Comparison of ENCODE assay signal across 12 cellular contexts in genomic region chr7:142808461-142808801, GRCh38. TPM values are rescaled to one million over a fixed set of nuclear protein-coding genes. Genes with fewer than 3 reads are reported as not detected.
A peak's percentile ranks its signal among the peaks of the same experiment; 100 is the strongest.
DNase-seq lines count a peak whose midpoint lies in the region; ATAC-seq, FAIRE-seq and TF ChIP-seq lines count a peak whose summit lies in the region.
"Had no signal": no experiment of that assay in that cellular context is flagged by ENCODE, and none has a peak within 500 bp of the region (broad histone marks: within the 10 kb centered on the region; RNA-seq: fewer than 3 reads in every experiment).

No MANE protein-coding gene starts in this region.

- no peaks in the 10 kb centered on the region for H4K20me1 ChIP-seq in HepG2 (ENCODE audit: insufficient read depth, low read length)
- no peaks in the 10 kb centered on the region for H4K20me1 ChIP-seq in hepatocyte (ENCODE audit: insufficient read depth, poor library complexity, severe bottlenecking)

- H3K9me3 ChIP-seq in liver (ENCODE audit: control insufficient read depth in 4 of 4, low read length in 3 of 4): no peaks in the 10 kb centered on the region
- H3K9me3 ChIP-seq in HepG2 (ENCODE audit: low read length): no peaks in the 10 kb centered on the region
- no peaks in the 10 kb centered on the region for H3K9me3 ChIP-seq in right atrium auricular region
- no peaks in the 10 kb centered on the region for H3K9me3 ChIP-seq in hepatocyte (ENCODE audit: low read depth)

- BruUV-seq in HepG2 (replicated peaks; lab: Mats Ljungman, UMichigan): no TSS peak

- DNase-seq in HepG2 (ENCODE audit: low spot score) (no peak), SK-N-DZ (ENCODE audit: low spot score) (no peak), right atrium auricular region (ENCODE audit: low spot score) (no peak), hepatocyte (ENCODE audit: low spot score) (no peak)
- no peak for DNase-seq in stimulated activated CD4-positive, alpha-beta T cell treated with anti-CD3 and anti-CD28 coated beads, Interleukin-1b, Interleukin-23, amount 100 ng/mL, for 48 hours

- H3K4me3 Mint-ChIP-seq in activated T-helper 17 cell treated with anti-CD3 and anti-CD28 coated beads, Interleukin-2, amount 50 U/mL, for 72 hours: peak overlapping the region; percentile 92
- H3K4me3 Mint-ChIP-seq: neural progenitor cell had no signal

- no peaks in the 10 kb centered on the region for H3K27me3 Mint-ChIP-seq in activated T-helper 17 cell treated with anti-CD3 and anti-CD28 coated beads, Interleukin-2, amount 50 U/mL, for 72 hours

- H3K9me2 ChIP-seq in hepatocyte (replicated peaks; ENCODE audit: insufficient read depth): no peaks in the 10 kb centered on the region

- no peaks in the 10 kb centered on the region for H3K4me1 ChIP-seq in liver (ENCODE audit: control insufficient read depth in 4 of 4, insufficient read depth in 4 of 4, low read length in 3 of 4)
- H3K4me1 ChIP-seq in HepG2 (ENCODE audit: insufficient read depth, low read length): no peaks in the 10 kb centered on the region
- no peaks in the 10 kb centered on the region for H3K4me1 ChIP-seq in right atrium auricular region
- no peaks in the 10 kb centered on the region for H3K4me1 ChIP-seq in hepatocyte (ENCODE audit: insufficient read depth)
- H3K4me1 ChIP-seq: neural progenitor cell had no signal

- peak overlapping the region; percentile 98 for H3K27ac Mint-ChIP-seq in activated T-helper 17 cell treated with anti-CD3 and anti-CD28 coated beads, Interleukin-2, amount 50 U/mL, for 72 hours
- H3K27ac Mint-ChIP-seq: neural progenitor cell had no signal

- POLR2A ChIA-PET in HepG2 (lab: Yijun Ruan, JAX): no interaction called here

- H2AFZ ChIP-seq in HepG2 (ENCODE audit: low read length) (no peak overlapping the region), hepatocyte (no peak overlapping the region)
- H2AFZ ChIP-seq: neural progenitor cell had no signal

- ATAC-seq in HepG2 (no peak), HG03097 (IDR thresholded peaks at IDR 0.05; ENCODE audit: low FRiP score, unreplicated experiment) (peak; percentile 19)
- peak; percentile 10 for ATAC-seq in activated T-helper 17 cell treated with anti-CD3 and anti-CD28 coated beads, Interleukin-2, amount 50 U/mL, for 72 hours (replicated peaks)

- no peaks in the 10 kb centered on the region for H3K9me3 Mint-ChIP-seq in activated T-helper 17 cell treated with anti-CD3 and anti-CD28 coated beads, Interleukin-2, amount 50 U/mL, for 72 hours
- H3K9me3 Mint-ChIP-seq: neural progenitor cell had no signal

- H3K4me3 ChIP-seq in liver (ENCODE audit: low read depth in 1 of 3, low read length in 3 of 3): no peak overlapping the region
- no peak overlapping the region for H3K4me3 ChIP-seq in HepG2 (replicated peaks in 1 of 3; ENCODE audit: insufficient read depth in 1 of 3, low read depth in 2 of 3, low read length in 3 of 3)
- H3K4me3 ChIP-seq in right atrium auricular region: no peak overlapping the region
- H3K4me3 ChIP-seq in hepatocyte: no peak overlapping the region
- H3K4me3 ChIP-seq: neural progenitor cell had no signal

- intact Hi-C loops in HepG2 (cut with micrococcal nuclease; ENCODE audit: unreplicated experiment): no loop called here

- FAIRE-seq in HepG2 (lab: Jason Lieb, UNC): no peak
- FAIRE-seq: HTR-8/SVneo had no signal

- H3K36me3 ChIP-seq in liver (ENCODE audit: control insufficient read depth in 4 of 4, insufficient read depth in 3 of 4, low read depth in 1 of 4, low read length in 3 of 4): no peaks in the 10 kb centered on the region
- no peaks in the 10 kb centered on the region for H3K36me3 ChIP-seq in HepG2 (replicated peaks in 1 of 2; ENCODE audit: control insufficient read depth in 1 of 2, insufficient read depth in 2 of 2, low read length in 2 of 2)
- no peaks in the 10 kb centered on the region for H3K36me3 ChIP-seq in right atrium auricular region
- no peaks in the 10 kb centered on the region for H3K36me3 ChIP-seq in hepatocyte (replicated peaks; ENCODE audit: insufficient read depth, low read depth)
- H3K36me3 ChIP-seq: neural progenitor cell had no signal

- peaks cover 81% of the 10 kb centered on the region for H3K4me1 Mint-ChIP-seq in activated T-helper 17 cell treated with anti-CD3 and anti-CD28 coated beads, Interleukin-2, amount 50 U/mL, for 72 hours

- peak overlapping the region; percentile 3 to 59 for H3K27ac ChIP-seq in liver (ENCODE audit: low read depth in 1 of 2, low read length in 2 of 2)
- H3K27ac ChIP-seq in HepG2 (ENCODE audit: extremely low read length, insufficient read depth, low read length): no peak overlapping the region
- no peak overlapping the region for H3K27ac ChIP-seq in right atrium auricular region
- H3K27ac ChIP-seq in hepatocyte: no peak overlapping the region
- H3K27ac ChIP-seq: C4-2B, neural progenitor cell had no signal

- H3K79me2 ChIP-seq in HepG2 (ENCODE audit: insufficient read depth, low read length): no peaks in the 10 kb centered on the region
- H3K79me2 ChIP-seq in hepatocyte: no peaks in the 10 kb centered on the region

- no peak for TF ChIP-seq POLR2A in HepG2 (IDR thresholded peaks at IDR 0.05; ENCODE audit: insufficient read depth in 1 of 2, low read depth in 2 of 2, low read length in 2 of 2)

- peaks cover 66% of the 10 kb centered on the region for H3K36me3 Mint-ChIP-seq in activated T-helper 17 cell treated with anti-CD3 and anti-CD28 coated beads, Interleukin-2, amount 50 U/mL, for 72 hours (ENCODE audit: low read depth)
- H3K36me3 Mint-ChIP-seq: neural progenitor cell had no signal

- CTCF ChIA-PET in HepG2 (lab: Yijun Ruan, JAX; ENCODE audit: low intra/inter-chr PET ratio, low total read pairs): no interaction called here

- in situ Hi-C loops in HepG2 (cut with HindIII; ENCODE audit: extremely low pct_ligation_motif_present, low pct_unique_long_range_greater_than_20kb): no loop called here

- TF ChIP-seq EP300 in HepG2 (IDR thresholded peaks at IDR 0.05; ENCODE audit: low read depth in 2 of 2, low read length in 2 of 2) (no peak), HepG2 (CRISPR knock-in tag; IDR thresholded peaks at IDR 0.05; ENCODE audit: borderline replicate concordance) (no peak)

- H3K27me3 ChIP-seq in liver (ENCODE audit: control insufficient read depth in 4 of 4, insufficient read depth in 4 of 4, low read length in 3 of 4) (peaks cover 0 to 10% (median 2%) of the 10 kb centered on the region in 4 donors), HepG2 (ENCODE audit: control insufficient read depth in 1 of 2, insufficient read depth in 2 of 2, low read length in 2 of 2) (no peaks in the 10 kb centered on the region), right atrium auricular region (no peaks in the 10 kb centered on the region), hepatocyte (peaks cover 28% of the 10 kb centered on the region)
- H3K27me3 ChIP-seq: neural progenitor cell had no signal

- TF ChIP-seq RAD21 in liver (IDR thresholded peaks at IDR 0.05) (no peak), HepG2 (CRISPR knock-in tag; IDR thresholded peaks at IDR 0.05) (no peak)

- TF ChIP-seq CTCF in liver (IDR thresholded peaks at IDR 0.05; ENCODE audit: low read depth, low read length, missing input control): no peak
- no peak for TF ChIP-seq CTCF in HepG2 (CRISPR knock-in tag; IDR thresholded peaks at IDR 0.05)
- TF ChIP-seq CTCF in right atrium auricular region (IDR thresholded peaks at IDR 0.05): no peak
- TF ChIP-seq CTCF in hepatocyte (IDR thresholded peaks at IDR 0.05; ENCODE audit: poor library complexity): no peak

- no peak overlapping the region for H3K9ac ChIP-seq in liver (ENCODE audit: low read depth in 1 of 2, low read length in 2 of 2)
- H3K9ac ChIP-seq in HepG2 (ENCODE audit: insufficient read depth, low read depth, low read length): no peak overlapping the region
- H3K9ac ChIP-seq: neural progenitor cell had no signal

- H3K4me2 ChIP-seq in HepG2 (ENCODE audit: low read depth, low read length) (no peak overlapping the region), hepatocyte (no peak overlapping the region)
- H3K4me2 ChIP-seq: neural progenitor cell had no signal

RNA-seq across cellular contexts. Expression of gene PRSS2, which starts 37.7 kb away (rescaled TPM):
- total RNA-seq in liver (not detected), HepG2 (2016; rRNA removed; fragmentation: Illumina TruSeq; extraction: Trizol) (not detected in 2 replicates), right atrium auricular region (under 1 TPM in 1 of 2 donors, not detected in 1; 0.51 TPM), hepatocyte (94.7 and 144 TPM in 2 replicates)
- polyA plus RNA-seq in liver (under 1 TPM in 1 of 2 donors, not detected in 1; 0.21 TPM), HepG2 (2011; rRNA removed) (not detected in 2 replicates), hepatocyte (241 and 273 TPM in 2 replicates)
- total RNA-seq in HepG2 (2016; cell fraction: cytosol; rRNA removed; fragmentation: Illumina TruSeq; extraction: Trizol; ENCODE audit: low read depth): not detected in 2 replicates
- total RNA-seq in HepG2 (2016; cell fraction: insoluble cytoplasmic fraction; rRNA removed; fragmentation: Illumina TruSeq; extraction: Trizol): not detected in 2 replicates
- not detected in 2 replicates for total RNA-seq in HepG2 (2016; cell fraction: membrane; rRNA removed; fragmentation: Illumina TruSeq; extraction: Trizol)
- not detected in 2 replicates for total RNA-seq in HepG2 (2016; cell fraction: nucleus; rRNA removed; fragmentation: Illumina TruSeq; extraction: Trizol)
- not detected in 2 replicates for polyA plus RNA-seq in HepG2 (2011; cell fraction: cytosol; rRNA removed)
- not detected in 2 replicates for polyA plus RNA-seq in HepG2 (2011; cell fraction: nucleus; rRNA removed)
- polyA plus RNA-seq in HepG2 (2012): not detected in 2 replicates
- polyA plus RNA-seq in HepG2 (2016; cell fraction: cytosol; fragmentation: Illumina TruSeq; extraction: Trizol; ENCODE audit: low read depth): not detected in 2 replicates
- not detected in 2 replicates for polyA plus RNA-seq in HepG2 (2016; cell fraction: insoluble cytoplasmic fraction; fragmentation: Illumina TruSeq; extraction: Trizol; ENCODE audit: low read depth)
- not detected in 2 replicates for polyA plus RNA-seq in HepG2 (2016; cell fraction: membrane; fragmentation: Illumina TruSeq; extraction: Trizol; ENCODE audit: low read depth)
- polyA plus RNA-seq in HepG2 (2016; cell fraction: nucleus; fragmentation: Illumina TruSeq; extraction: Trizol; ENCODE audit: insufficient read depth, low read depth): not detected in 2 replicates
- not detected in 2 replicates for polyA minus RNA-seq in HepG2 (2011; rRNA and poly(A)+ RNA removed; ENCODE audit: low replicate concordance)
- polyA minus RNA-seq in HepG2 (2011; cell fraction: cytosol; rRNA and poly(A)+ RNA removed): not detected in 2 replicates
- not detected in 2 replicates for polyA minus RNA-seq in HepG2 (2011; cell fraction: nucleus; rRNA and poly(A)+ RNA removed)
- total RNA-seq in activated T-helper 17 cell treated with anti-CD3 and anti-CD28 coated beads, Interleukin-2, amount 50 U/mL, for 72 hours: not detected
- polyA plus RNA-seq in SK-N-DZ (2014; cell fraction: cytosol; rRNA removed): not detected in 2 replicates
- polyA plus RNA-seq in SK-N-DZ (2014; cell fraction: nucleus; rRNA removed): not detected in 2 replicates
- total RNA-seq: epithelial cell of proximal tubule had no signal

RNA-seq across cellular contexts. Expression of gene EPHB6, which starts 46.4 kb away (rescaled TPM):
- total RNA-seq in liver: 1 to 10 TPM; 1.2 to 2.1 TPM
- 1 to 10 TPM; 1.9 to 4.3 TPM for polyA plus RNA-seq in liver
- not detected in 2 replicates for total RNA-seq in HepG2 (2016; rRNA removed; fragmentation: Illumina TruSeq; extraction: Trizol)
- total RNA-seq in HepG2 (2016; cell fraction: cytosol; rRNA removed; fragmentation: Illumina TruSeq; extraction: Trizol; ENCODE audit: low read depth): not detected in 2 replicates
- 0.11 TPM in 1 of 2 replicates, not detected in the other for total RNA-seq in HepG2 (2016; cell fraction: insoluble cytoplasmic fraction; rRNA removed; fragmentation: Illumina TruSeq; extraction: Trizol)
- not detected in 2 replicates for total RNA-seq in HepG2 (2016; cell fraction: membrane; rRNA removed; fragmentation: Illumina TruSeq; extraction: Trizol)
- total RNA-seq in HepG2 (2016; cell fraction: nucleus; rRNA removed; fragmentation: Illumina TruSeq; extraction: Trizol): not detected in 2 replicates
- polyA plus RNA-seq in HepG2 (2011; rRNA removed): not detected in 2 replicates
- 0.01 TPM in 1 of 2 replicates, not detected in the other for polyA plus RNA-seq in HepG2 (2011; cell fraction: cytosol; rRNA removed)
- 0.14 TPM in 1 of 2 replicates, not detected in the other for polyA plus RNA-seq in HepG2 (2011; cell fraction: nucleus; rRNA removed)
- polyA plus RNA-seq in HepG2 (2012): not detected in 2 replicates
- polyA plus RNA-seq in HepG2 (2016; cell fraction: cytosol; fragmentation: Illumina TruSeq; extraction: Trizol; ENCODE audit: low read depth): not detected in 2 replicates
- not detected in 2 replicates for polyA plus RNA-seq in HepG2 (2016; cell fraction: insoluble cytoplasmic fraction; fragmentation: Illumina TruSeq; extraction: Trizol; ENCODE audit: low read depth)
- polyA plus RNA-seq in HepG2 (2016; cell fraction: membrane; fragmentation: Illumina TruSeq; extraction: Trizol; ENCODE audit: low read depth): not detected in 2 replicates
- polyA plus RNA-seq in HepG2 (2016; cell fraction: nucleus; fragmentation: Illumina TruSeq; extraction: Trizol; ENCODE audit: insufficient read depth, low read depth): not detected in 2 replicates
- polyA minus RNA-seq in HepG2 (2011; rRNA and poly(A)+ RNA removed; ENCODE audit: low replicate concordance): 0.06 and 0.40 TPM in 2 replicates
- polyA minus RNA-seq in HepG2 (2011; cell fraction: cytosol; rRNA and poly(A)+ RNA removed): not detected in 2 replicates
- polyA minus RNA-seq in HepG2 (2011; cell fraction: nucleus; rRNA and poly(A)+ RNA removed): not detected in 2 replicates
- 10 to 100 TPM in 1 of 2 donors, 1 to 10 TPM in 1; 8.0 to 14.9 TPM for total RNA-seq in activated T-helper 17 cell treated with anti-CD3 and anti-CD28 coated beads, Interleukin-2, amount 50 U/mL, for 72 hours
- polyA plus RNA-seq in SK-N-DZ (2014; cell fraction: cytosol; rRNA removed): 0.05 and 0.17 TPM in 2 replicates
- 0.09 and 0.41 TPM in 2 replicates for polyA plus RNA-seq in SK-N-DZ (2014; cell fraction: nucleus; rRNA removed)
- total RNA-seq in right atrium auricular region: 10 to 100 TPM in 1 of 2 donors, 1 to 10 TPM in 1; 8.2 to 19.4 TPM
- total RNA-seq in hepatocyte: 7.4 and 14.8 TPM in 2 replicates
- 23.0 and 29.6 TPM in 2 replicates for polyA plus RNA-seq in hepatocyte

RNA-seq across cellular contexts. Expression of gene PRSS1, which starts 59.2 kb away (rescaled TPM):
- total RNA-seq in liver (not detected), HepG2 (2016; rRNA removed; fragmentation: Illumina TruSeq; extraction: Trizol) (not detected in 2 replicates), right atrium auricular region (not detected), hepatocyte (69.8 and 71.2 TPM in 2 replicates)
- polyA plus RNA-seq in liver (not detected), HepG2 (2011; rRNA removed) (not detected in 2 replicates), hepatocyte (67.6 and 78.5 TPM in 2 replicates)
- total RNA-seq in HepG2 (2016; cell fraction: cytosol; rRNA removed; fragmentation: Illumina TruSeq; extraction: Trizol; ENCODE audit: low read depth): not detected in 2 replicates
- not detected in 2 replicates for total RNA-seq in HepG2 (2016; cell fraction: insoluble cytoplasmic fraction; rRNA removed; fragmentation: Illumina TruSeq; extraction: Trizol)
- not detected in 2 replicates for total RNA-seq in HepG2 (2016; cell fraction: membrane; rRNA removed; fragmentation: Illumina TruSeq; extraction: Trizol)
- not detected in 2 replicates for total RNA-seq in HepG2 (2016; cell fraction: nucleus; rRNA removed; fragmentation: Illumina TruSeq; extraction: Trizol)
- not detected in 2 replicates for polyA plus RNA-seq in HepG2 (2011; cell fraction: cytosol; rRNA removed)
- not detected in 2 replicates for polyA plus RNA-seq in HepG2 (2011; cell fraction: nucleus; rRNA removed)
- not detected in 2 replicates for polyA plus RNA-seq in HepG2 (2012)
- polyA plus RNA-seq in HepG2 (2016; cell fraction: cytosol; fragmentation: Illumina TruSeq; extraction: Trizol; ENCODE audit: low read depth): not detected in 2 replicates
- not detected in 2 replicates for polyA plus RNA-seq in HepG2 (2016; cell fraction: insoluble cytoplasmic fraction; fragmentation: Illumina TruSeq; extraction: Trizol; ENCODE audit: low read depth)
- polyA plus RNA-seq in HepG2 (2016; cell fraction: membrane; fragmentation: Illumina TruSeq; extraction: Trizol; ENCODE audit: low read depth): not detected in 2 replicates
- not detected in 2 replicates for polyA plus RNA-seq in HepG2 (2016; cell fraction: nucleus; fragmentation: Illumina TruSeq; extraction: Trizol; ENCODE audit: insufficient read depth, low read depth)
- not detected in 2 replicates for polyA minus RNA-seq in HepG2 (2011; rRNA and poly(A)+ RNA removed; ENCODE audit: low replicate concordance)
- not detected in 2 replicates for polyA minus RNA-seq in HepG2 (2011; cell fraction: cytosol; rRNA and poly(A)+ RNA removed)
- not detected in 2 replicates for polyA minus RNA-seq in HepG2 (2011; cell fraction: nucleus; rRNA and poly(A)+ RNA removed)
- not detected for total RNA-seq in activated T-helper 17 cell treated with anti-CD3 and anti-CD28 coated beads, Interleukin-2, amount 50 U/mL, for 72 hours
- not detected in 2 replicates for polyA plus RNA-seq in SK-N-DZ (2014; cell fraction: cytosol; rRNA removed)
- not detected in 2 replicates for polyA plus RNA-seq in SK-N-DZ (2014; cell fraction: nucleus; rRNA removed)
- total RNA-seq: epithelial cell of proximal tubule had no signal

Comparison
In these comparisons a context has a peak if more than half of its experiments do, and no peak if none do; other contexts are left out.
1. H3K27ac ChIP-seq: peak in liver (2 of 2); none in HepG2 (single experiment), right atrium auricular region (0 of 2) and hepatocyte (single experiment).
2. RNA of gene PRSS2, which starts 37.7 kb away (total RNA-seq): 94.7 to 144 TPM in hepatocyte; 0.51 TPM in right atrium auricular region, not detected in activated T-helper 17 cell treated with anti-CD3 and anti-CD28 coated beads, Interleukin-2, amount 50 U/mL, for 72 hours, not detected in liver and not detected in HepG2; every median in the first group is over 10 times any median in the second.
3. RNA of gene PRSS1, which starts 59.2 kb away (total RNA-seq): 69.8 to 71.2 TPM in hepatocyte; not detected in right atrium auricular region, not detected in liver, not detected in HepG2 and not detected in activated T-helper 17 cell treated with anti-CD3 and anti-CD28 coated beads, Interleukin-2, amount 50 U/mL, for 72 hours; every median in the first group is over 10 times any median in the second.